Comparison of ENCODE assay signal across 11 cellular contexts in genomic region chr1:203557390-203557789, GRCh38.
DNase-seq lines count a peak whose midpoint lies in the region; TF ChIP-seq lines count a peak whose summit lies in the region.
"Had no signal": no experiment of that assay in that cellular context is flagged by ENCODE, and none has a peak within 500 bp of the region (broad histone marks: within the 10 kb centered on the region; RNA-seq: fewer than 3 reads in every experiment).

No MANE protein-coding gene starts in this region.

- no peaks in the 10 kb centered on the region for H3K36me3 ChIP-seq in left ventricle myocardium inferior
- H3K36me3 ChIP-seq in sigmoid colon, result no peaks in the 10 kb centered on the region
- no peaks in the 10 kb centered on the region for H3K36me3 ChIP-seq in CD8-positive, alpha-beta memory T cell (ENCODE audit: insufficient read depth, low read length)

- CTCF ChIA-PET in CD8-positive, alpha-beta memory T cell (lab: Charles Lee), result no interaction called here

- peaks cover 3 to 11% of the 10 kb centered on the region in 2 donors for H3K27me3 Mint-ChIP-seq in CD8-positive, alpha-beta memory T cell

- TF ChIP-seq POLR2A in sigmoid colon (IDR thresholded peaks at IDR 0.05), result no peak

- peak in 2 of 4 donors; percentile 40 to 42 for TF ChIP-seq EP300 in sigmoid colon (IDR thresholded peaks at IDR 0.05)

- intact Hi-C loops in left ventricle myocardium inferior (cut with micrococcal nuclease) (no loop called here), sigmoid colon (cut with DNase I) (loop anchor here (2.0 kb wide), 2 partner anchors 23 to 51 kb away; no protein-coding TSS in a partner anchor)

- WGBS in sigmoid colon, 2 donors, result 87 to 90% methylated on average over 7 of the region's 7 CpGs

- no peak overlapping the region for H3K4me3 Mint-ChIP-seq in CD8-positive, alpha-beta memory T cell
- H3K4me3 Mint-ChIP-seq: memory B cell had no signal

- H3K4me1 ChIP-seq in left ventricle myocardium inferior (peaks cover 72% of the 10 kb centered on the region), sigmoid colon (peaks cover 0 to 71% (median 67%) of the 10 kb centered on the region in 4 donors)
- no peaks in the 10 kb centered on the region for H3K4me1 ChIP-seq in CD8-positive, alpha-beta memory T cell (ENCODE audit: insufficient read depth, low read length)

- H3K27me3 ChIP-seq in left ventricle myocardium inferior (ENCODE audit: low read depth) (no peaks in the 10 kb centered on the region), sigmoid colon (no peaks in the 10 kb centered on the region)
- H3K27me3 ChIP-seq in CD8-positive, alpha-beta memory T cell (ENCODE audit: insufficient read depth, low read length, poor library complexity, severe bottlenecking), result no peaks in the 10 kb centered on the region

- POLR2A ChIA-PET in CD8-positive, alpha-beta memory T cell (lab: Charles Lee), result no interaction called here

- peak overlapping the region in 1 of 8 donors; percentile 90 for H3K27ac Mint-ChIP-seq in CD8-positive, alpha-beta memory T cell
- H3K27ac Mint-ChIP-seq: memory B cell had no signal

- no peaks in the 10 kb centered on the region for H3K9me3 Mint-ChIP-seq in CD8-positive, alpha-beta memory T cell
- H3K9me3 Mint-ChIP-seq: endodermal cell, memory B cell had no signal

- DNase-seq in EL (peak; percentile 94), astrocyte of the hippocampus (ENCODE audit: low read depth, low spot score) (peak; percentile 77), left ventricle myocardium inferior (peak; percentile 77), sigmoid colon (peak; percentile 86), NCI-H1436 treated with DMSO at 0.1 percent for 48 hours (lab: John Stamatoyannopoulos, UW) (no peak), NCI-H345 (lab: John Stamatoyannopoulos, UW) (no peak)
- DNase-seq in CD8-positive, alpha-beta memory T cell, result no peak
- DNase-seq in activated CD4-positive, alpha-beta T cell treated with anti-CD3 and anti-CD28 coated beads, Interleukin-2, amount 50 U/mL, for 48 hours, result no peak
- DNase-seq: endodermal cell, Kasumi-1 had no signal

- H3K27ac ChIP-seq in left ventricle myocardium inferior (replicated peaks) (peak overlapping the region; percentile 94), sigmoid colon (peak overlapping the region; percentile 89 to 97 (median 92))
- no peak overlapping the region for H3K27ac ChIP-seq in CD8-positive, alpha-beta memory T cell (ENCODE audit: low read depth, low read length)

- no peak for TF ChIP-seq CTCF in left ventricle myocardium inferior (IDR thresholded peaks at IDR 0.05; ENCODE audit: borderline replicate concordance)
- TF ChIP-seq CTCF in sigmoid colon (IDR thresholded peaks at IDR 0.05), result no peak

- H3K9me3 ChIP-seq in left ventricle myocardium inferior (replicated peaks), result no peaks in the 10 kb centered on the region
- H3K9me3 ChIP-seq in sigmoid colon, result no peaks in the 10 kb centered on the region
- no peaks in the 10 kb centered on the region for H3K9me3 ChIP-seq in CD8-positive, alpha-beta memory T cell (ENCODE audit: low read length)

- peak overlapping the region; percentile 64 for H3K4me3 ChIP-seq in left ventricle myocardium inferior
- no peak overlapping the region for H3K4me3 ChIP-seq in sigmoid colon
- no peak overlapping the region for H3K4me3 ChIP-seq in CD8-positive, alpha-beta memory T cell (ENCODE audit: low read length)

- H3K36me3 Mint-ChIP-seq in CD8-positive, alpha-beta memory T cell, result no peaks in the 10 kb centered on the region
- H3K36me3 Mint-ChIP-seq: memory B cell had no signal

- no peaks in the 10 kb centered on the region for H3K4me1 Mint-ChIP-seq in CD8-positive, alpha-beta memory T cell

Comparison
In these comparisons a context has a peak if more than half of its experiments do, and no peak if none do; other contexts are left out.
1. DNase-seq: peak in EL (single experiment), astrocyte of the hippocampus (single experiment), left ventricle myocardium inferior (single experiment) and sigmoid colon (single experiment); none in NCI-H1436 treated with DMSO at 0.1 percent for 48 hours (single experiment), CD8-positive, alpha-beta memory T cell (0 of 5), activated CD4-positive, alpha-beta T cell treated with anti-CD3 and anti-CD28 coated beads, Interleukin-2, amount 50 U/mL, for 48 hours (0 of 2) and NCI-H345 (single experiment).